ENCODE assay signal across 1 cellular context in the genomic region with DNA sequence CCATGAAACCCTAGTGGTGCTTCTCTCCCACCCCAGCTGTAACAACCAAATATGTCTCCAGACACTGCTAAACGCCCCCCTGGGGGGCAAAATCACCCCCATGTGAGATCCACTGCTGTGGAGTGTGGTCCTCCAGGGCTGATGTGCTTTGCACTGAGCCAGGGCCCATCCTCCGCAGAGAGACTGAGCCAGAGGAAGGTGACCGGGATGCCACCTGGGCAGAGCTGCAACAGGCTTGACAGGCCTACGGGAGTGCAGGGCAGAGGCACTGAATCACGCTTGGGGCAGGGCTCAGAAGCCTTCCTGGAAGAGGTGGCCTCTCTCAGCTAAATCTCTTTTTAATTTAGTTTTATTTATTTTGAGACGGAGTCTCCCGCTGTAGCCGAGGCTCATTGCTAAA.
TF ChIP-seq lines count a peak whose summit lies in the region.

No MANE protein-coding gene starts in this region.

TF ChIP-seq in IMR-90, 13 proteins besides CTCF, POLR2A, EP300 and RAD21:
- TF ChIP-seq NFE2L2 (IDR thresholded peaks at IDR 0.05; ENCODE audit: low read depth, low read length), result no peak
- no peak for TF ChIP-seq MAZ (IDR thresholded peaks at IDR 0.05; ENCODE audit: borderline replicate concordance, low read depth, low read length)
